ENCODE assay signal across 8 cellular contexts in the genomic region with DNA sequence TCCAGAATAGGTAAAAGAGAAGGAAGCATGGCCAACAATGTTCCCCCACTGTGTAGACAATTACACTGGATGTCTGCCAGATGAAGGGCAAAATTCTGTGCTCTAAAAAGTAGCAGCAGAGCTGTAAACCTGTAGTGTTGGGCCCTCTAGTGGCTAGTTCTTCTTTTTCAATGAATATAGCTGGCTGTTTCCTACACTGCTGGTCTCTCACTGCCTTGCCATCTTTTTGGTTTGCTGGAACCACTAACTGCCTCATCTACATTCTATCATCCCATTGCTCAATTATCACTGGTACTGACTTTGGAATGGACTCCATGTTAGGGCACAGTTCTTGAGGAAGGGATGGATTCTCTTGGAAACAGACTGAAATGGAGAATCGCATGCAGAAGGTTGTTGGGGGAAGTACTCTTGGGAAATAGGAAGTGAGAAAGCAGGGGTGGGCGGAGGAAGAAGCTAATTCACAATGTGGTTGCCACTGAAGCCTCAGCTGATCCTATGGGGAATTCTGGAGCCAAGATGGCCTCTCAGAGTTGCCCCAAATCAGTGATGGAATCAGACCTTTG. TPM values are rescaled to one million over a fixed set of nuclear protein-coding genes. Genes with fewer than 3 reads are reported as not detected.
DNase-seq lines count a peak whose midpoint lies in the region; ATAC-seq and TF ChIP-seq lines count a peak whose summit lies in the region.

No MANE protein-coding gene starts in this region.

- H3K27ac ChIP-seq in A673 (ENCODE audit: low read depth, low read length, poor library complexity, severe bottlenecking) (no peak overlapping the region), esophagus squamous epithelium (no peak overlapping the region)

- no peaks in the 10 kb centered on the region for H3K9me3 Mint-ChIP-seq in activated CD8-positive, alpha-beta T cell treated with anti-CD3 and anti-CD28 coated beads for 36 hours
- no peaks in the 10 kb centered on the region for H3K9me3 Mint-ChIP-seq in nephron progenitor cell

- H3K27ac Mint-ChIP-seq in activated CD8-positive, alpha-beta T cell treated with anti-CD3 and anti-CD28 coated beads for 36 hours: no peak overlapping the region
- no peak overlapping the region for H3K27ac Mint-ChIP-seq in nephron progenitor cell

- H3K27me3 ChIP-seq in A673 (replicated peaks; ENCODE audit: insufficient read depth, low read depth, low read length, poor library complexity) (no peaks in the 10 kb centered on the region), esophagus squamous epithelium (no peaks in the 10 kb centered on the region)

- CTCF ChIA-PET in A673 (lab: Charles Lee): interaction anchor here (0.5 to 5.1 kb wide), 20 partner anchors 11 to 486 kb away, joined by 3 to 91 read pairs (median 4); a partner anchor contains a TSS
- CTCF ChIA-PET in activated CD8-positive, alpha-beta T cell treated with anti-CD3 and anti-CD28 coated beads for 36 hours (lab: Charles Lee): interaction anchor here (0.6 to 11.7 kb wide), 45 partner anchors 9 to 543 kb away, joined by 3 to 190 read pairs (median 4); no protein-coding TSS in a partner anchor

- intact Hi-C loops in A673 (cut with micrococcal nuclease; ENCODE audit: unreplicated experiment): loop anchor here (1.0 to 5.0 kb wide), 4 partner anchors 61 to 477 kb away; no protein-coding TSS in a partner anchor
- intact Hi-C loops in activated CD8-positive, alpha-beta T cell treated with anti-CD3 and anti-CD28 coated beads for 36 hours (cut with micrococcal nuclease): loop anchor here (1.0 to 5.0 kb wide), 2 partner anchors 61 to 192 kb away; no protein-coding TSS in a partner anchor
- intact Hi-C loops in esophagus squamous epithelium (cut with DNase I): loop anchor here (5.0 kb wide), 2 partner anchors 57 to 192 kb away; no protein-coding TSS in a partner anchor

- H3K36me3 Mint-ChIP-seq in activated CD8-positive, alpha-beta T cell treated with anti-CD3 and anti-CD28 coated beads for 36 hours (ENCODE audit: low read depth): no peaks in the 10 kb centered on the region
- H3K36me3 Mint-ChIP-seq in nephron progenitor cell (ENCODE audit: low read depth): no peaks in the 10 kb centered on the region

- H3K4me1 ChIP-seq in A673 (ENCODE audit: insufficient read depth, low read length, poor library complexity, severe bottlenecking) (peaks cover 18% of the 10 kb centered on the region), esophagus squamous epithelium (peaks cover 0 to 30% (median 0%) of the 10 kb centered on the region in 3 donors)

- peak; percentile 89 for TF ChIP-seq CTCF in A673 (conservative IDR thresholded peaks at IDR 0.05; ENCODE audit: low read depth, low read length)
- peak; percentile 79 for TF ChIP-seq CTCF in GM12872 (IDR thresholded peaks at IDR 0.05; ENCODE audit: insufficient read depth, low read depth, low read length)
- TF ChIP-seq CTCF in activated CD8-positive, alpha-beta T cell treated with anti-CD3 and anti-CD28 coated beads for 36 hours (IDR thresholded peaks at IDR 0.05): peak; percentile 78
- peak; percentile 62 to 82 (median 69) for TF ChIP-seq CTCF in esophagus squamous epithelium (IDR thresholded peaks at IDR 0.05)
- peak; percentile 69 for TF ChIP-seq CTCF in nephron progenitor cell (IDR thresholded peaks at IDR 0.05)

- POLR2A ChIA-PET in A673 (lab: Charles Lee; ENCODE audit: low non-redundant PET): interaction anchor here (0.7 kb wide), 1 partner anchor 11 kb away, joined by 9 read pairs; no protein-coding TSS in a partner anchor
- POLR2A ChIA-PET in activated CD8-positive, alpha-beta T cell treated with anti-CD3 and anti-CD28 coated beads for 36 hours (lab: Charles Lee): no interaction called here

- ATAC-seq in activated CD8-positive, alpha-beta T cell treated with anti-CD3 and anti-CD28 coated beads for 36 hours: peak; percentile 88
- no peak for ATAC-seq in GM19324 (IDR thresholded peaks at IDR 0.05; ENCODE audit: low FRiP score, unreplicated experiment)

- H3K4me3 ChIP-seq in A673 (ENCODE audit: low read depth, low read length, poor library complexity, severe bottlenecking) (no peak overlapping the region), esophagus squamous epithelium (no peak overlapping the region)

- no peaks in the 10 kb centered on the region for H3K27me3 Mint-ChIP-seq in activated CD8-positive, alpha-beta T cell treated with anti-CD3 and anti-CD28 coated beads for 36 hours
- peaks cover 23% of the 10 kb centered on the region for H3K27me3 Mint-ChIP-seq in nephron progenitor cell (ENCODE audit: low read depth, poor library complexity)

- H3K36me3 ChIP-seq in A673 (ENCODE audit: insufficient read depth, low read length, poor library complexity, severe bottlenecking): no peaks in the 10 kb centered on the region
- H3K36me3 ChIP-seq in esophagus squamous epithelium: no peaks in the 10 kb centered on the region

- no peak overlapping the region for H3K4me3 Mint-ChIP-seq in activated CD8-positive, alpha-beta T cell treated with anti-CD3 and anti-CD28 coated beads for 36 hours
- no peak overlapping the region for H3K4me3 Mint-ChIP-seq in nephron progenitor cell

- H3K9me3 ChIP-seq in A673 (ENCODE audit: low read depth, low read length, poor library complexity, severe bottlenecking) (no peaks in the 10 kb centered on the region), esophagus squamous epithelium (no peaks in the 10 kb centered on the region)

- no TSS peak for BruUV-seq in A673 (replicated peaks; lab: Mats Ljungman, UMichigan)

- DNase-seq in A673 (ENCODE audit: low spot score) (peak; percentile 96), HT1080 (ENCODE audit: low read depth) (peak; percentile 76), NCI-H82 (lab: John Stamatoyannopoulos, UW) (peak; percentile 85), esophagus squamous epithelium (lab: John Stamatoyannopoulos, UW) (no peak), nephron progenitor cell (peak; percentile 21)
- peak; percentile 52 for DNase-seq in activated CD8-positive, alpha-beta T cell treated with anti-CD3 and anti-CD28 coated beads for 36 hours

- 38 to 58% methylated on average over 1 to 2 of the region's 2 CpGs for WGBS in esophagus squamous epithelium, 2 donors

- H3K4me1 Mint-ChIP-seq in activated CD8-positive, alpha-beta T cell treated with anti-CD3 and anti-CD28 coated beads for 36 hours (ENCODE audit: low read depth): peaks cover 3% of the 10 kb centered on the region
- peaks cover 16% of the 10 kb centered on the region for H3K4me1 Mint-ChIP-seq in nephron progenitor cell

- TF ChIP-seq POLR2A in esophagus squamous epithelium (IDR thresholded peaks at IDR 0.05): no peak

RNA-seq across cellular contexts. Expression of a gene that starts 17.9 kb away (rescaled TPM):
- 106 and 107 TPM in 2 replicates for total RNA-seq in A673 (2021)
- total RNA-seq in HT1080 (2014; rRNA removed; shearing (Covaris generic)): not detected in 2 replicates
- polyA plus RNA-seq in HT1080 (2015; cell fraction: cytosol; rRNA removed): 0.13 TPM in 1 of 2 replicates, not detected in the other
- polyA plus RNA-seq in HT1080 (2015; cell fraction: nucleus; rRNA removed): not detected in 2 replicates
- not detected for total RNA-seq in activated CD8-positive, alpha-beta T cell treated with anti-CD3 and anti-CD28 coated beads for 36 hours
- 1 to 10 TPM in 3 of 4 donors, under 1 TPM in 1; 0.72 to 8.4 (median 3.5) TPM for total RNA-seq in esophagus squamous epithelium

RNA-seq across cellular contexts. Expression of a gene that starts 44.1 kb away (rescaled TPM):
- total RNA-seq in A673 (2021): 8.6 and 12.6 TPM in 2 replicates
- total RNA-seq in HT1080 (2014; rRNA removed; shearing (Covaris generic)): 2.9 and 3.7 TPM in 2 replicates
- polyA plus RNA-seq in HT1080 (2015; cell fraction: cytosol; rRNA removed): 2.5 and 3.5 TPM in 2 replicates
- 1.1 and 2.5 TPM in 2 replicates for polyA plus RNA-seq in HT1080 (2015; cell fraction: nucleus; rRNA removed)
- 1 to 10 TPM; 5.9 to 6.8 TPM for total RNA-seq in activated CD8-positive, alpha-beta T cell treated with anti-CD3 and anti-CD28 coated beads for 36 hours
- 1 to 10 TPM; 1.2 to 8.4 (median 3.9) TPM for total RNA-seq in esophagus squamous epithelium

RNA-seq across cellular contexts. Expression of a gene that starts 51.2 kb away (rescaled TPM):
- total RNA-seq in A673 (2021) (16.1 and 18.2 TPM in 2 replicates), esophagus squamous epithelium (1 to 10 TPM in 2 of 4 donors, under 1 TPM in 2; 0.42 to 2.0 (median 0.89) TPM)
- total RNA-seq in HT1080 (2014; rRNA removed; shearing (Covaris generic)): 3.0 and 3.7 TPM in 2 replicates
- polyA plus RNA-seq in HT1080 (2015; cell fraction: cytosol; rRNA removed): 0.87 and 1.4 TPM in 2 replicates
- polyA plus RNA-seq in HT1080 (2015; cell fraction: nucleus; rRNA removed): 1.9 and 2.1 TPM in 2 replicates
- 1 to 10 TPM; 5.8 to 5.9 TPM for total RNA-seq in activated CD8-positive, alpha-beta T cell treated with anti-CD3 and anti-CD28 coated beads for 36 hours

Comparison
In these comparisons a context has a peak if more than half of its experiments do, and no peak if none do; other contexts are left out.
1. RNA of a gene that starts 17.9 kb away (total RNA-seq): 106 to 107 TPM in A673; 0.72 to 8.4 TPM in esophagus squamous epithelium, not detected in HT1080 and not detected in activated CD8-positive, alpha-beta T cell treated with anti-CD3 and anti-CD28 coated beads for 36 hours; every median in the first group is over 10 times any median in the second.
2. Peak in every context shown above with its lines, with median percentiles within 50 percentile points of each other: CTCF ChIP-seq.